8 cellular contexts compared by ENCODE assay signal in genomic region chr6:123803862-123804681, GRCh38. TPM values are rescaled to one million over a fixed set of nuclear protein-coding genes. Genes with fewer than 3 reads are reported as not detected.
DNase-seq lines count a peak whose midpoint lies in the region; ATAC-seq and TF ChIP-seq lines count a peak whose summit lies in the region.

Gene NKAIN2, plus strand, starts transcription at chr6:123803865.

- ATAC-seq in GM18867 (IDR thresholded peaks at IDR 0.05; ENCODE audit: unreplicated experiment) (peak; percentile 24), HG03139 (IDR thresholded peaks at IDR 0.05; ENCODE audit: unreplicated experiment) (peak; percentile 29), lung (ENCODE audit: insufficient read depth, low FRiP score) (no peak)

- peaks cover 24% of the 10 kb centered on the region for H3K27me3 ChIP-seq in PC-9 (ENCODE audit: insufficient read depth, low read depth)
- H3K27me3 ChIP-seq in lung (ENCODE audit: control insufficient read depth, insufficient read depth): peaks cover 3% of the 10 kb centered on the region
- H3K27me3 ChIP-seq in suprapubic skin: peaks cover 70% of the 10 kb centered on the region

- H3K36me3 ChIP-seq in PC-9 (ENCODE audit: low read depth) (no peaks in the 10 kb centered on the region), lung (ENCODE audit: control insufficient read depth in 2 of 2, insufficient read depth in 2 of 2, low read length in 2 of 2) (no peaks in the 10 kb centered on the region), suprapubic skin (no peaks in the 10 kb centered on the region)

- no peak for TF ChIP-seq POLR2A in suprapubic skin (IDR thresholded peaks at IDR 0.05)

- H3K9me3 ChIP-seq in PC-9 (ENCODE audit: insufficient read depth, low read depth) (no peaks in the 10 kb centered on the region), lung (ENCODE audit: control insufficient read depth in 2 of 2, insufficient read depth in 1 of 2, low read length in 1 of 2) (no peaks in the 10 kb centered on the region), suprapubic skin (no peaks in the 10 kb centered on the region)

- no peak for TF ChIP-seq EP300 in suprapubic skin (IDR thresholded peaks at IDR 0.05)

- H3K9me2 ChIP-seq in PC-9 (ENCODE audit: insufficient read depth): no peaks in the 10 kb centered on the region

- CTCF ChIA-PET in PC-9 (lab: Charles Lee): no interaction called here

- H3K4me1 ChIP-seq in PC-9 (replicated peaks; ENCODE audit: insufficient read depth): 0 out of 2 replicates have a peak, but pooled peaks cover 11% of the 10 kb centered on the region
- peaks cover 2 to 10% of the 10 kb centered on the region in 2 donors for H3K4me1 ChIP-seq in lung (ENCODE audit: control insufficient read depth in 2 of 2, insufficient read depth in 2 of 2, low read length in 2 of 2)
- peaks cover 16% of the 10 kb centered on the region for H3K4me1 ChIP-seq in suprapubic skin

- TF ChIP-seq CTCF in PC-9 (conservative IDR thresholded peaks at IDR 0.05) (no peak), lung (IDR thresholded peaks at IDR 0.05; ENCODE audit: control extremely low read depth, extremely low read depth) (no peak), suprapubic skin (IDR thresholded peaks at IDR 0.05) (no peak)

- H3K4me3 ChIP-seq in PC-9 (peak within 1 kb of the TSS; percentile 57), lung (peak within 1 kb of the TSS; percentile 31), suprapubic skin (peak within 1 kb of the TSS; percentile 56)

- H3K27ac ChIP-seq in PC-9 (no peak within 1 kb of the TSS), lung (ENCODE audit: low read depth in 1 of 2, low read length in 1 of 2) (no peak within 1 kb of the TSS), suprapubic skin (no peak within 1 kb of the TSS)

- H2AFZ ChIP-seq in PC-9: peak within 1 kb of the TSS; percentile 76

- no peaks in the 10 kb centered on the region for H4K20me1 ChIP-seq in PC-9 (ENCODE audit: insufficient read depth)

- peak within 1 kb of the TSS; percentile 87 for H3K4me2 ChIP-seq in PC-9

- intact Hi-C loops in PC-9 (cut with micrococcal nuclease; ENCODE audit: unreplicated experiment): loop anchor here (2.0 to 10.0 kb wide), 3 partner anchors 389 to 1049 kb away; no protein-coding TSS in a partner anchor

- BruUV-seq in PC-9 (replicated peaks; lab: Mats Ljungman, UMichigan): no TSS peak

- DNase-seq in AG20443 (ENCODE audit: low spot score) (peak; percentile 26), PC-9 (peak in 1 of 2 experiments; percentile 33), dermis blood vessel endothelial cell (peak; percentile 1), lung (ENCODE audit: low spot score) (no peak), suprapubic skin (ENCODE audit: low spot score in 2 of 2) (no peak), foreskin melanocyte (no peak)

- 1 to 3% methylated on average over 46 to 49 of the region's 49 CpGs for WGBS in lung, 2 donors
- WGBS in suprapubic skin: 8% methylated on average over 9 of the region's 49 CpGs

- H3K79me2 ChIP-seq in PC-9 (ENCODE audit: low read depth): no peaks in the 10 kb centered on the region

- POLR2A ChIA-PET in PC-9 (lab: Charles Lee; ENCODE audit: unreplicated experiment): no interaction called here

- H3F3A ChIP-seq in PC-9 (ENCODE audit: insufficient read depth, low read depth): no peaks in the 10 kb centered on the region

RNA-seq across cellular contexts. Expression of gene NKAIN2, which starts in this region (rescaled TPM):
- total RNA-seq in PC-9 (2021) (0.25 TPM in 1 of 2 replicates, not detected in the other), dermis blood vessel endothelial cell (not detected in 2 replicates), lung (1 to 10 TPM in 1 of 2 donors, not detected in 1; 4.4 TPM), suprapubic skin (under 1 TPM in 1 of 4 donors, not detected in 3; 0.40 TPM)
- under 1 TPM in 1 of 2 donors, not detected in 1; 0.01 TPM for polyA plus RNA-seq in lung

Comparison
In these comparisons a context has a peak if more than half of its experiments do, and no peak if none do; other contexts are left out.
1. Peak in DNase-seq in dermis blood vessel endothelial cell; RNA of the gene not detected or under 1 TPM.